In the genomic region with DNA sequence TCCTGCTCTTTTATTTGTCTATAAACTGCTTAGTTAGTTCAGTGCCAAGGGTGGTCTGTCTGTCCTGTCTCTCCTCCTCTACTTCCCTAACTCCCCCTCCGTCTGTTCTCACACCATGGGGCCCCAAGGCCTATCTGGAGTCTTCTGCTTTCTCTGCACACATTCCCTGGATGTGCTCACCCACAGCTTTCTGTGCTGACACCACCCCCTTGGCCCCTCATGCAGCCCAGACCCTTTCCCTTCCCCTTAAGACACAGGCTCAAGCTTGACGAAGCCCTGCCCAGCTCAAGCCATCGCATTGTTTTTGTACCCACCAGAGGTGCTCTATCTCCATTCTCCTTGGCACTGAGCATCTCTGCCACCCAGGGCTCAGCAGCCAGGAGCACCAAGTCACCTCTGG, we compare ENCODE assay signal across 29 cellular contexts.
"Had no signal": no experiment of that assay in that cellular context is flagged by ENCODE, and none has a peak within 500 bp of the region (broad histone marks: within the 10 kb centered on the region; RNA-seq: fewer than 3 reads in every experiment).

No MANE protein-coding gene starts in this region.

- H3K4me1 ChIP-seq: lower lobe of right lung, pancreas, prostate gland, stomach, testis, thyroid gland, transverse colon, upper lobe of left lung, vagina had no signal

- H3K9me3 ChIP-seq: lower lobe of right lung, mucosa of descending colon, pancreas, prostate gland, stomach, testis, thyroid gland, transverse colon, upper lobe of left lung, vagina had no signal

- H3K27ac ChIP-seq: hepatocyte, lower lobe of right lung, pancreas, prostate gland, skin epidermis, stomach, testis, thyroid gland, transverse colon, upper lobe of left lung, vagina had no signal

- H3K36me3 ChIP-seq: lower lobe of right lung, pancreas, prostate gland, stomach, thyroid gland, transverse colon, upper lobe of left lung, vagina had no signal

- H3K27me3 ChIP-seq: hepatocyte, pancreas, testis, thyroid gland, transverse colon, upper lobe of left lung, vagina had no signal

- DNase-seq: kidney glomerular epithelial cell; left cardiac atrium; lower lobe of right lung; mammary epithelial cell; mesenchymal stem cell; midbrain; mucosa of descending colon; naive thymus-derived CD4-positive, alpha-beta T cell; pancreas; retina; right cardiac atrium; stimulated activated CD4-positive, alpha-beta T cell treated with anti-CD3 and anti-CD28 coated beads, Interleukin-12 subunit alpha, Interleukin-12 subunit beta, amount 100 ng/mL, for 4 hours; stimulated activated CD4-positive, alpha-beta T cell treated with anti-CD3 and anti-CD28 coated beads, Interleukin-15, amount 100 ng/mL, for 24 hours; stimulated activated CD4-positive, alpha-beta T cell treated with anti-CD3 and anti-CD28 coated beads, Interleukin-2, amount 100 ng/mL, for 24 hours; stimulated activated CD4-positive, alpha-beta T cell treated with anti-CD3 and anti-CD28 coated beads, Interleukin-4, amount 100 ng/mL, for 1 hour; stimulated activated naive B cell treated with anti-CD40 and anti-IgM and Interleukin-4, amounts not matched to agents 10 μg/mL and 1 μg/mL and 100 μg/mL, for 72 hours; stimulated activated naive CD8-positive, alpha-beta T cell treated with anti-CD3 and anti-CD28 coated beads, Interleukin-15, Interleukin-2, amounts not matched to agents 100 U/mL and 50 U/mL, for 24 hours; stomach; testis; thyroid gland; transverse colon; upper lobe of left lung had no signal

- H3K4me3 ChIP-seq: hepatocyte, lower lobe of right lung, mucosa of descending colon, pancreas, prostate gland, skin epidermis, stomach, testis, thyroid gland, transverse colon, upper lobe of left lung, vagina had no signal

- ATAC-seq: left cardiac atrium; left lobe of liver; lower lobe of right lung; mucosa of descending colon; naive thymus-derived CD4-positive, alpha-beta T cell; natural killer cell treated with Interleukin-12 subunit alpha and Interleukin-12 subunit beta and Interleukin-15 and Interleukin-18, amount 100 ng/mL, for 72 hours; pancreas; right cardiac atrium; sciatic nerve; stimulated activated naive B cell treated with anti-CD40 and anti-IgM and Interleukin-4, amounts not matched to agents 10 μg/mL and 1 μg/mL and 100 μg/mL, for 72 hours; stimulated activated naive CD8-positive, alpha-beta T cell treated with anti-CD3 and anti-CD28 coated beads, Interleukin-15, Interleukin-2, amounts not matched to agents 100 U/mL and 50 U/mL, for 24 hours had no signal
